ENCODE assay signal across 33 cellular contexts in genomic region chr4:174418640-174419039, GRCh38.
"Had no signal": no experiment of that assay in that cellular context is flagged by ENCODE, and none has a peak within 500 bp of the region (broad histone marks: within the 10 kb centered on the region; RNA-seq: fewer than 3 reads in every experiment).

No MANE protein-coding gene starts in this region.

- ATAC-seq: activated CD8-positive, alpha-beta T cell treated with anti-CD3 and anti-CD28 coated beads for 36 hours; activated naive CD4-positive, alpha-beta T cell treated with anti-CD3 and anti-CD28 coated beads, Interleukin-2, amount 50 U/mL, for 72 hours; activated T-cell treated with anti-CD3 and anti-CD28 coated beads, Interleukin-2, amount 50 U/mL, for 4 hours; activated T-cell treated with anti-CD3 and anti-CD28 coated beads, Interleukin-2, amount 50 U/mL, for 72 hours; activated T-helper 17 cell treated with anti-CD3 and anti-CD28 coated beads, Interleukin-2, amount 50 U/mL, for 72 hours; body of pancreas had no signal

- H3K9me3 ChIP-seq: adrenal gland, body of pancreas, breast epithelium had no signal

- H3K27me3 ChIP-seq: body of pancreas, brain microvascular endothelial cell, breast epithelium had no signal

- H3K4me1 ChIP-seq: breast epithelium had no signal

- H3K27ac ChIP-seq: adrenal gland, body of pancreas, brain microvascular endothelial cell, breast epithelium, VCaP had no signal

- FAIRE-seq: astrocyte, TTC549 had no signal

- H3K36me3 ChIP-seq: adrenal gland, brain microvascular endothelial cell, breast epithelium had no signal

- DNase-seq: activated B cell treated with CpG ODN at 0.5 μM for 24 hours; activated CD4-positive, alpha-beta memory T cell treated with anti-CD3 and anti-CD28 coated beads for 36 hours; activated CD4-positive, alpha-beta T cell treated with anti-CD3 and anti-CD28 coated beads for 4 hours; activated CD4-positive, alpha-beta T cell treated with anti-CD3 and anti-CD28 coated beads, Interleukin-2, amount 10 ng/mL, durations not matched to agents 24 days and 14 days; activated CD4-positive, alpha-beta T cell treated with anti-CD3 and anti-CD28 coated beads, Interleukin-2, amount 50 U/mL, for 1 hour; activated CD4-positive, alpha-beta T cell treated with anti-CD3 and anti-CD28 coated beads, Interleukin-2, amount 50 U/mL, for 4 hours; activated CD4-positive, CD25-positive, alpha-beta regulatory T cell treated with anti-CD3 and anti-CD28 coated beads, Interleukin-2, amount 50 U/mL, for 72 hours; activated CD8-positive, alpha-beta memory T cell treated with anti-CD3 and anti-CD28 coated beads, Interleukin-2, amount 50 U/mL, for 4 hours; activated CD8-positive, alpha-beta T cell treated with anti-CD3 and anti-CD28 coated beads for 36 hours; activated effector memory CD4-positive, alpha-beta T cell treated with anti-CD3 and anti-CD28 coated beads, Interleukin-2, amount 50 U/mL, for 16 hours; activated gamma-delta T cell treated with Interleukin-2 at 50 U/mL for 16 hours; activated naive CD4-positive, alpha-beta T cell; activated naive CD4-positive, alpha-beta T cell treated with anti-CD3 and anti-CD28 coated beads for 36 hours; activated naive CD4-positive, alpha-beta T cell treated with anti-CD3 and anti-CD28 coated beads, Interleukin-2, amount 50 U/mL, for 16 hours; activated naive CD8-positive, alpha-beta T cell treated with anti-CD3 and anti-CD28 coated beads for 36 hours; activated T-cell treated with anti-CD3 and anti-CD28 coated beads for 4 hours; activated T-cell treated with anti-CD3 and anti-CD28 coated beads, Interleukin-2, amount 50 U/mL, for 1 hour; activated T-cell treated with anti-CD3 and anti-CD28 coated beads, Interleukin-2, amount 50 U/mL, for 4 hours; activated T-cell treated with anti-CD3 and anti-CD28 coated beads, Interleukin-2, amount 50 U/mL, for 72 hours; adrenal gland; amniotic stem cell; aorta; body of pancreas; brain microvascular endothelial cell; central memory CD4-positive, alpha-beta T cell; T-helper 2 cell; T-helper 9 cell had no signal

- H3K4me3 ChIP-seq: adrenal gland, body of pancreas, breast epithelium had no signal
